In genomic region chr6:137973201-137973600, GRCh38 we compare ENCODE assay signal across 35 cellular contexts.
A peak's percentile ranks its signal among the peaks of the same experiment; 100 is the strongest.
DNase-seq lines count a peak whose midpoint lies in the region; ATAC-seq and TF ChIP-seq lines count a peak whose summit lies in the region.
"Had no signal": no experiment of that assay in that cellular context is flagged by ENCODE, and none has a peak within 500 bp of the region (broad histone marks: within the 10 kb centered on the region; RNA-seq: fewer than 3 reads in every experiment).

No MANE protein-coding gene starts in this region.

- no peak overlapping the region for H2AFZ ChIP-seq in fibroblast of lung (ENCODE audit: low read length)
- H2AFZ ChIP-seq: hepatocyte had no signal

- H3K27ac Mint-ChIP-seq in activated CD4-positive, alpha-beta T cell treated with anti-CD3 and anti-CD28 coated beads, Interleukin-2, amount 10 ng/mL, durations not matched to agents 24 days and 14 days = no peak overlapping the region
- H3K27ac Mint-ChIP-seq in T-helper 17 cell (peak overlapping the region; percentile 99), T-cell (no peak overlapping the region)
- H3K27ac Mint-ChIP-seq: activated B cell treated with CpG ODN at 0.5 μM for 24 hours; activated naive CD8-positive, alpha-beta T cell treated with anti-CD3 and anti-CD28 coated beads for 36 hours; brain; memory B cell had no signal

- no peak overlapping the region for H3K4me3 ChIP-seq in fibroblast of lung (replicated peaks in 1 of 4; ENCODE audit: control extremely low read depth in 1 of 4, insufficient read depth in 1 of 4, low read depth in 3 of 4, low read length in 4 of 4)
- no peak overlapping the region for H3K4me3 ChIP-seq in skeletal muscle cell (ENCODE audit: low read depth, low read length)
- H3K4me3 ChIP-seq: colonic mucosa, gastroesophageal sphincter, hepatocyte, MG63, sigmoid colon, uterus had no signal

- no peaks in the 10 kb centered on the region for H3K27me3 ChIP-seq in fibroblast of lung (ENCODE audit: control insufficient read depth, insufficient read depth, low read length)
- H3K27me3 ChIP-seq: BE2C, colonic mucosa, gastroesophageal sphincter, hepatocyte, MG63, sigmoid colon, uterus had no signal

- ATAC-seq in T-helper 17 cell (no peak), T-cell (replicated peaks in 1 of 4) (no peak)
- ATAC-seq: gastroesophageal sphincter, HCT116, Panc1 had no signal

- H3K4me1 ChIP-seq in fibroblast of lung (ENCODE audit: control insufficient read depth, extremely low read depth, insufficient read depth, low read length) = no peaks in the 10 kb centered on the region
- H3K4me1 ChIP-seq: BE2C, colonic mucosa, gastroesophageal sphincter, sigmoid colon, uterus had no signal

- H3K36me3 ChIP-seq in fibroblast of lung (ENCODE audit: control insufficient read depth, insufficient read depth, low read length) = no peaks in the 10 kb centered on the region
- H3K36me3 ChIP-seq: BE2C, colonic mucosa, gastroesophageal sphincter, MG63, sigmoid colon, uterus had no signal

- peaks cover 7% of the 10 kb centered on the region for H3K9me3 Mint-ChIP-seq in activated CD4-positive, alpha-beta T cell treated with anti-CD3 and anti-CD28 coated beads, Interleukin-2, amount 10 ng/mL, durations not matched to agents 24 days and 14 days
- no peaks in the 10 kb centered on the region for H3K9me3 Mint-ChIP-seq in T-cell
- H3K9me3 Mint-ChIP-seq: activated B cell treated with CpG ODN at 0.5 μM for 24 hours, memory B cell had no signal

- no peak overlapping the region for H3K27ac ChIP-seq in fibroblast of lung (ENCODE audit: insufficient read depth, low read length)
- H3K27ac ChIP-seq: colonic mucosa, epithelial cell of prostate, gastroesophageal sphincter, hepatocyte, sigmoid colon, uterus had no signal

- TF ChIP-seq CTCF in fibroblast of lung (conservative IDR thresholded peaks at IDR 0.05 in 1 of 2, IDR thresholded peaks at IDR 0.05 in 1 of 2; ENCODE audit: low read depth in 1 of 2, low read length in 2 of 2) = no peak

- no peak overlapping the region for H3K4me3 Mint-ChIP-seq in activated CD4-positive, alpha-beta T cell treated with anti-CD3 and anti-CD28 coated beads, Interleukin-2, amount 10 ng/mL, durations not matched to agents 24 days and 14 days
- H3K4me3 Mint-ChIP-seq in T-helper 17 cell (no peak overlapping the region), T-cell (no peak overlapping the region)
- H3K4me3 Mint-ChIP-seq: activated B cell treated with CpG ODN at 0.5 μM for 24 hours; activated naive CD8-positive, alpha-beta T cell treated with anti-CD3 and anti-CD28 coated beads for 36 hours; brain; memory B cell had no signal

- H3K27me3 Mint-ChIP-seq in activated CD4-positive, alpha-beta T cell treated with anti-CD3 and anti-CD28 coated beads, Interleukin-2, amount 10 ng/mL, durations not matched to agents 24 days and 14 days = no peaks in the 10 kb centered on the region
- H3K27me3 Mint-ChIP-seq in T-helper 17 cell = no peaks in the 10 kb centered on the region
- H3K27me3 Mint-ChIP-seq in T-cell = no peaks in the 10 kb centered on the region
- H3K27me3 Mint-ChIP-seq: activated B cell treated with CpG ODN at 0.5 μM for 24 hours; activated naive CD8-positive, alpha-beta T cell treated with anti-CD3 and anti-CD28 coated beads for 36 hours; memory B cell had no signal

- intact Hi-C loops in activated CD4-positive, alpha-beta T cell treated with anti-CD3 and anti-CD28 coated beads, Interleukin-2, amount 10 ng/mL, durations not matched to agents 24 days and 14 days (cut with micrococcal nuclease) = loop anchor here (10.0 kb wide), 1 partner anchor 588 kb away; no protein-coding TSS in a partner anchor

- H3K4me1 Mint-ChIP-seq in activated CD4-positive, alpha-beta T cell treated with anti-CD3 and anti-CD28 coated beads, Interleukin-2, amount 10 ng/mL, durations not matched to agents 24 days and 14 days = peaks cover 73% of the 10 kb centered on the region
- H3K4me1 Mint-ChIP-seq in T-helper 17 cell = peaks cover 51% of the 10 kb centered on the region
- H3K4me1 Mint-ChIP-seq in T-cell = peaks cover 47 to 59% (median 56%) of the 10 kb centered on the region in 3 donors
- H3K4me1 Mint-ChIP-seq: brain had no signal

- CTCF ChIA-PET in T-cell (lab: Charles Lee) = interaction anchor here in 1 of 2 donors (0.6 kb wide), 2 partner anchors 12 to 143 kb away, joined by 4 read pairs; no protein-coding TSS in a partner anchor

- H3K36me3 Mint-ChIP-seq in activated CD4-positive, alpha-beta T cell treated with anti-CD3 and anti-CD28 coated beads, Interleukin-2, amount 10 ng/mL, durations not matched to agents 24 days and 14 days (ENCODE audit: low read depth) = peaks cover 2% of the 10 kb centered on the region
- H3K36me3 Mint-ChIP-seq in T-helper 17 cell (ENCODE audit: low read depth) (peaks cover 2% of the 10 kb centered on the region), T-cell (no peaks in the 10 kb centered on the region)
- H3K36me3 Mint-ChIP-seq: brain, memory B cell had no signal

- H3K79me2 ChIP-seq in fibroblast of lung (ENCODE audit: control insufficient read depth, insufficient read depth, low read length) = no peaks in the 10 kb centered on the region
- H3K79me2 ChIP-seq: hepatocyte had no signal

- no peaks in the 10 kb centered on the region for H4K20me1 ChIP-seq in fibroblast of lung (ENCODE audit: control insufficient read depth, extremely low read depth, insufficient read depth, low read length)

- H3K9ac ChIP-seq in fibroblast of lung (ENCODE audit: insufficient read depth, low read length) = no peak overlapping the region

- no peak overlapping the region for H3K4me2 ChIP-seq in fibroblast of lung (ENCODE audit: extremely low read depth, insufficient read depth, low read length)
- H3K4me2 ChIP-seq: hepatocyte had no signal

- H3K9me3 ChIP-seq in T-helper 17 cell (ENCODE audit: control insufficient read depth, low read length, poor library complexity, severe bottlenecking) = no peaks in the 10 kb centered on the region
- no peaks in the 10 kb centered on the region for H3K9me3 ChIP-seq in fibroblast of lung (ENCODE audit: control insufficient read depth, insufficient read depth, low read depth, low read length)
- H3K9me3 ChIP-seq: BE2C, colonic mucosa, gastroesophageal sphincter, MG63, sigmoid colon, uterus had no signal

- DNase-seq in activated CD4-positive, alpha-beta T cell treated with anti-CD3 and anti-CD28 coated beads, Interleukin-2, amount 10 ng/mL, durations not matched to agents 24 days and 14 days = peak; percentile 48
- no peak for DNase-seq in activated CD4-positive, alpha-beta T cell treated with anti-CD3 and anti-CD28 coated beads, Interleukin-2, amount 50 U/mL, for 1 hour
- DNase-seq in T-helper 17 cell = no peak
- peak; percentile 16 to 29 for DNase-seq in fibroblast of lung (ENCODE audit: low read depth in 2 of 2)
- peak; percentile 39 for DNase-seq in skeletal muscle cell (ENCODE audit: low read depth)
- DNase-seq in HK-2 (ENCODE audit: unreplicated experiment) = no peak
- DNase-seq in NCI-H1048 (lab: John Stamatoyannopoulos, UW) = no peak
- DNase-seq in T-cell = no peak
- DNase-seq: activated B cell treated with CpG ODN at 0.5 μM for 24 hours; activated CD4-positive, alpha-beta T cell treated with anti-CD3 and anti-CD28 coated beads, Interleukin-2, amount 50 U/mL, for 4 hours; activated CD8-positive, alpha-beta memory T cell treated with anti-CD3 and anti-CD28 coated beads, Interleukin-2, amount 50 U/mL, for 48 hours; activated naive CD8-positive, alpha-beta T cell treated with anti-CD3 and anti-CD28 coated beads for 36 hours; BE2C; colonic mucosa; DMS153; effector CD8-positive, alpha-beta T cell; KBM-7; MG63; NCI-H1417 treated with DMSO at 0.1 percent for 48 hours; NCI-H2081; NCI-H2227 treated with DMSO at 0.1 percent for 48 hours; NCI-H526 treated with DMSO at 0.1 percent for 48 hours; SIG-M5; sigmoid colon; stimulated activated CD4-positive, alpha-beta T cell treated with anti-CD3 and anti-CD28 coated beads, Interleukin-15, amount 100 ng/mL, for 24 hours; stimulated activated naive CD4-positive, alpha-beta T cell treated with Interleukin-2 at 50 U/mL for 16 hours; SW 1271; uterus had no signal

- POLR2A ChIA-PET in T-cell (lab: Charles Lee) = no interaction called here

Comparison
In these comparisons a context has a peak if more than half of its experiments do, and no peak if none do; other contexts are left out.
1. DNase-seq: peak in activated CD4-positive, alpha-beta T cell treated with anti-CD3 and anti-CD28 coated beads, Interleukin-2, amount 10 ng/mL, durations not matched to agents 24 days and 14 days (single experiment), fibroblast of lung (2 of 2) and skeletal muscle cell (single experiment); none in activated CD4-positive, alpha-beta T cell treated with anti-CD3 and anti-CD28 coated beads, Interleukin-2, amount 50 U/mL, for 1 hour (single experiment), T-helper 17 cell (0 of 3), HK-2 (single experiment), NCI-H1048 (single experiment) and T-cell (0 of 34).